In the genomic region with DNA sequence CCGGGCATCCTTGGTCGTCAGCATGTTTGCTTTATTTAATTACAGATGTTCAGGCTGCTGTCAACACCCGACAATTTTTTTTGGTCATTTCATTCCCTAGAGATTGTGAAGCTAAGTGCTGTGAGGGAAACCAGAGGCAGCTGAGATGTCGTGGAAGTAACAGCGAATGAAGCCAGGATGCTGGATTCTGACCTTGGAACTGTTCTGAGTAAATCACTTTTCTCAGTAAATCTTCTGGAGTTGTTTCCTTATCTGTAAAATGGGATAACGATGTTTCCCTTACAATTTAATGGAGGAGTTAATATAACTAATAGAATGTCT, we compare ENCODE assay signal across 8 cellular contexts. TPM values are rescaled to one million over a fixed set of nuclear protein-coding genes. Genes with fewer than 3 reads are reported as not detected.
A peak's percentile ranks its signal among the peaks of the same experiment; 100 is the strongest.
DNase-seq lines count a peak whose midpoint lies in the region; ATAC-seq and TF ChIP-seq lines count a peak whose summit lies in the region.

No MANE protein-coding gene starts in this region.

- TF ChIP-seq CTCF in BE2C (IDR thresholded peaks at IDR 0.05; ENCODE audit: low read depth, low read length) = no peak
- no peak for TF ChIP-seq CTCF in thoracic aorta (IDR thresholded peaks at IDR 0.05)

- ATAC-seq in GM21825 (IDR thresholded peaks at IDR 0.05; ENCODE audit: unreplicated experiment) (peak; percentile 15), T-helper 17 cell (no peak), thoracic aorta (ENCODE audit: insufficient number of reproducible peaks, low FRiP score, low read depth) (no peak), GM21381 (IDR thresholded peaks at IDR 0.05; ENCODE audit: unreplicated experiment) (no peak), HG02678 (IDR thresholded peaks at IDR 0.05; ENCODE audit: unreplicated experiment) (no peak)

- H3K27ac ChIP-seq in iPS-18a (ENCODE audit: low read length) (no peak overlapping the region), thoracic aorta (no peak overlapping the region)

- no peaks in the 10 kb centered on the region for H3K27me3 Mint-ChIP-seq in T-helper 17 cell

- peak overlapping the region; percentile 77 for H3K9ac ChIP-seq in iPS-18a (ENCODE audit: low read length)

- H3K4me1 ChIP-seq in BE2C (no peaks in the 10 kb centered on the region), iPS-18a (ENCODE audit: control insufficient read depth, low read depth, low read length) (peaks cover 22% of the 10 kb centered on the region), thoracic aorta (ENCODE audit: control insufficient read depth in 1 of 2, low read depth in 2 of 2) (peaks cover 10 to 20% of the 10 kb centered on the region in 2 donors)

- peak overlapping the region; percentile 92 for H3K27ac Mint-ChIP-seq in T-helper 17 cell

- no peaks in the 10 kb centered on the region for H3K36me3 ChIP-seq in BE2C
- H3K36me3 ChIP-seq in iPS-18a (ENCODE audit: control insufficient read depth, low read depth, low read length) = peaks cover 3% of the 10 kb centered on the region
- H3K36me3 ChIP-seq in thoracic aorta = no peaks in the 10 kb centered on the region

- H3K27me3 ChIP-seq in BE2C = no peaks in the 10 kb centered on the region
- H3K27me3 ChIP-seq in iPS-18a (ENCODE audit: control insufficient read depth, insufficient read depth, low read length) = peaks cover 50% of the 10 kb centered on the region
- no peaks in the 10 kb centered on the region for H3K27me3 ChIP-seq in thoracic aorta (replicated peaks; ENCODE audit: insufficient read depth)

- peak overlapping the region; percentile 98 for H3K4me3 Mint-ChIP-seq in T-helper 17 cell

- H3K36me3 Mint-ChIP-seq in T-helper 17 cell (ENCODE audit: low read depth) = peaks cover 2% of the 10 kb centered on the region

- H3K4me1 Mint-ChIP-seq in T-helper 17 cell = peaks cover 30% of the 10 kb centered on the region

- DNase-seq in BE2C (no peak), T-helper 17 cell (no peak), thoracic aorta (ENCODE audit: low spot score) (no peak), AG20443 (ENCODE audit: low spot score) (no peak)

- H3K9me3 ChIP-seq in BE2C = no peaks in the 10 kb centered on the region
- no peaks in the 10 kb centered on the region for H3K9me3 ChIP-seq in T-helper 17 cell (ENCODE audit: control insufficient read depth, low read length, poor library complexity, severe bottlenecking)
- no peaks in the 10 kb centered on the region for H3K9me3 ChIP-seq in iPS-18a (ENCODE audit: control insufficient read depth, low read depth, low read length)
- H3K9me3 ChIP-seq in thoracic aorta = no peaks in the 10 kb centered on the region

- H3K4me3 ChIP-seq in BE2C (ENCODE audit: low read depth, low read length) (peak overlapping the region; percentile 87), iPS-18a (ENCODE audit: low read length) (peak overlapping the region; percentile 89), thoracic aorta (peak overlapping the region; percentile 84)

RNA-seq across cellular contexts. Expression of gene CKAP5, which starts 0.4 kb away (rescaled TPM):
- 49.9 TPM for polyA plus RNA-seq in BE2C (2012; ENCODE audit: insufficient read depth, insufficient read length, low read depth)
- total RNA-seq in T-helper 17 cell (10 to 100 TPM; 33.7 to 39.8 TPM), thoracic aorta (10 to 100 TPM; 34.7 to 37.1 TPM)
